11 cellular contexts compared by ENCODE assay signal in genomic region chr14:93073366-93073722, GRCh38. TPM values are rescaled to one million over a fixed set of nuclear protein-coding genes. Genes with fewer than 3 reads are reported as not detected.
DNase-seq lines count a peak whose midpoint lies in the region; ATAC-seq and TF ChIP-seq lines count a peak whose summit lies in the region.
"Had no signal": no experiment of that assay in that cellular context is flagged by ENCODE, and none has a peak within 500 bp of the region (broad histone marks: within the 10 kb centered on the region; RNA-seq: fewer than 3 reads in every experiment).

No MANE protein-coding gene starts in this region.

- intact Hi-C loops in Right ventricle myocardium superior (cut with DNase I) (no loop called here), Right ventricle myocardium inferior (cut with DNase I) (no loop called here), upper lobe of right lung (cut with DNase I) (no loop called here), aorta (cut with DNase I) (no loop called here)

- no peaks in the 10 kb centered on the region for H3K9me3 Mint-ChIP-seq in activated naive CD8-positive, alpha-beta T cell treated with anti-CD3 and anti-CD28 coated beads, Interleukin-2, amount 50 U/mL, for 24 hours

- ATAC-seq in Right ventricle myocardium superior (ENCODE audit: poor library complexity) (peak; percentile 4), Right ventricle myocardium inferior (no peak), upper lobe of right lung (peak; percentile 71), aorta (ENCODE audit: low FRiP score) (no peak), GM19395 (IDR thresholded peaks at IDR 0.05; ENCODE audit: unreplicated experiment) (no peak)
- no peak for ATAC-seq in activated naive CD8-positive, alpha-beta T cell treated with anti-CD3 and anti-CD28 coated beads, Interleukin-2, amount 50 U/mL, for 24 hours

- no peak for TF ChIP-seq CTCF in upper lobe of right lung (IDR thresholded peaks at IDR 0.05)

- H3K27ac Mint-ChIP-seq in activated naive CD8-positive, alpha-beta T cell treated with anti-CD3 and anti-CD28 coated beads, Interleukin-2, amount 50 U/mL, for 24 hours: peak overlapping the region; percentile 88

- peaks cover 28% of the 10 kb centered on the region for H3K4me1 ChIP-seq in upper lobe of right lung
- H3K4me1 ChIP-seq in aorta (ENCODE audit: control insufficient read depth in 1 of 2, insufficient read depth in 2 of 2, low read length in 2 of 2): no peaks in the 10 kb centered on the region
- H3K4me1 ChIP-seq: pancreas had no signal

- no peaks in the 10 kb centered on the region for H3K9me3 ChIP-seq in upper lobe of right lung
- H3K9me3 ChIP-seq in aorta (ENCODE audit: control insufficient read depth, low read length): no peaks in the 10 kb centered on the region
- H3K9me3 ChIP-seq: pancreas had no signal

- H3K36me3 Mint-ChIP-seq in activated naive CD8-positive, alpha-beta T cell treated with anti-CD3 and anti-CD28 coated beads, Interleukin-2, amount 50 U/mL, for 24 hours (ENCODE audit: low read depth): peaks cover 6% of the 10 kb centered on the region

- H3K4me3 Mint-ChIP-seq in activated naive CD8-positive, alpha-beta T cell treated with anti-CD3 and anti-CD28 coated beads, Interleukin-2, amount 50 U/mL, for 24 hours: peak overlapping the region; percentile 59

- peaks cover 71% of the 10 kb centered on the region for H3K4me1 Mint-ChIP-seq in activated naive CD8-positive, alpha-beta T cell treated with anti-CD3 and anti-CD28 coated beads, Interleukin-2, amount 50 U/mL, for 24 hours

- 91 to 92% methylated on average over 5 of the region's 5 CpGs for WGBS in aorta, 2 donors

- H3K4me3 ChIP-seq in upper lobe of right lung (no peak overlapping the region), aorta (ENCODE audit: low read length in 2 of 2) (no peak overlapping the region)
- H3K4me3 ChIP-seq: pancreas had no signal

- H3K27me3 Mint-ChIP-seq in activated naive CD8-positive, alpha-beta T cell treated with anti-CD3 and anti-CD28 coated beads, Interleukin-2, amount 50 U/mL, for 24 hours: no peaks in the 10 kb centered on the region

- H3K27me3 ChIP-seq in upper lobe of right lung: no peaks in the 10 kb centered on the region
- H3K27me3 ChIP-seq in aorta (ENCODE audit: control insufficient read depth in 1 of 2, insufficient read depth in 2 of 2, low read length in 1 of 2): no peaks in the 10 kb centered on the region
- H3K27me3 ChIP-seq: pancreas had no signal

- no peak for DNase-seq in Right ventricle myocardium superior
- DNase-seq in Right ventricle myocardium inferior (ENCODE audit: missing footprints): no peak
- no peak for DNase-seq in activated naive CD8-positive, alpha-beta T cell treated with anti-CD3 and anti-CD28 coated beads, Interleukin-2, amount 50 U/mL, for 24 hours
- peak; percentile 63 for DNase-seq in medulla oblongata (ENCODE audit: extremely low spot score)
- DNase-seq in upper lobe of right lung: no peak
- no peak for DNase-seq in aorta
- no peak for DNase-seq in activated CD4-positive, alpha-beta T cell treated with anti-CD3 and anti-CD28 coated beads, Interleukin-2, amount 50 U/mL, for 1 hour
- DNase-seq: NCI-H510A treated with DMSO at 0.1 percent for 48 hours had no signal

- no peaks in the 10 kb centered on the region for H3K36me3 ChIP-seq in upper lobe of right lung
- no peaks in the 10 kb centered on the region for H3K36me3 ChIP-seq in aorta (ENCODE audit: control insufficient read depth in 1 of 2, insufficient read depth in 2 of 2, low read length in 1 of 2)
- H3K36me3 ChIP-seq: pancreas had no signal

- peak overlapping the region; percentile 75 for H3K27ac ChIP-seq in upper lobe of right lung
- no peak overlapping the region for H3K27ac ChIP-seq in aorta (ENCODE audit: low read depth in 1 of 2, low read length in 2 of 2)
- H3K27ac ChIP-seq: epithelial cell of prostate had no signal

RNA-seq across cellular contexts. Expression of gene ITPK1, which starts 42.4 kb away (rescaled TPM):
- total RNA-seq in Right ventricle myocardium superior (115 TPM), Right ventricle myocardium inferior (123 TPM), upper lobe of right lung (96.9 TPM), aorta (10 to 100 TPM; 50.8 to 69.5 TPM)
- polyA plus RNA-seq in aorta: 10 to 100 TPM; 39.7 to 57.5 TPM

Comparison
In these comparisons a context has a peak if more than half of its experiments do, and no peak if none do; other contexts are left out.
1. ATAC-seq: peak in Right ventricle myocardium superior (single experiment) and upper lobe of right lung (single experiment); none in Right ventricle myocardium inferior (single experiment), activated naive CD8-positive, alpha-beta T cell treated with anti-CD3 and anti-CD28 coated beads, Interleukin-2, amount 50 U/mL, for 24 hours (single experiment), aorta (single experiment) and GM19395 (single experiment).